Comparison of ENCODE assay signal across 17 cellular contexts in the genomic region with DNA sequence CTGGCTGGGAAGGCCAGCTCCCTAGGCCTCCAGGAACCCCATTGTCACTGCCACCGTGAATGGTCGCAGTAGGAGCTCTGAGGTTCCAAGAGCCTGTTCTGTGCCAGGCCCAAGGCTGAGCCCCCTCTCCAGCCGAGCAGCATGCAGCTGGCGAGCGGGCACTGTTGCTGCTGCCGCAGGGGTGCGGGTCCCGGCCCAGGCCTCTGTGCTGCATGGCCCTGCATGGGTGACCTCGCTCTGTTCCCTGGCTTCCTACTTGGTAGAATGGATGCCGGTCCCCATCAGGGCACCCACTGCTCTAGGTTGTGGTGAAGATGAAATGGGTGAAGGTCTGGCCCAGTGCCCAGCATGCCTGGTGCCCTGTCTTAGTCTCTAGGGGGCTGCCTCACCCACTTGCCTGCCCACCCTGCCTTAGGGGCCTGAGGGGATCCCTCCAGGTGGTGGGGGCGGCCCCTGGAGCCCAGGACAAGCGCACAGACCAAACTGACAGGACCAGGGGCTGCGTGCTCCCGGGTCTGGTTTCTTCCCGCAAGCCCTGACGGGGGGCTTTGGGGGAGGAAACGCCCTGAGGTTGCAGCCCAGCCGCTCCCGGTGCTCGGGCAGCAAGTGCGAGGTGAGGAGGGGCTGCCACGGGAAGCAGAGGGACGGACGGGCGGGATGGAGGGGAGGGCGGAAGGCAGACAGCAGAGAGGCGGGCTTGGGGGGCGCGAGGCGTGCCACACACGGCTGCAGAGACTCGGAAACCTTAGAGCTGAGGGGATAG.
"Had no signal": no experiment of that assay in that cellular context is flagged by ENCODE, and none has a peak within 500 bp of the region (broad histone marks: within the 10 kb centered on the region; RNA-seq: fewer than 3 reads in every experiment).

No MANE protein-coding gene starts in this region.

- H3K27me3 ChIP-seq: esophagus muscularis mucosa, ovary, upper lobe of left lung had no signal

- H3K9me3 ChIP-seq: esophagus muscularis mucosa, neutrophil, ovary, prostate gland, thoracic aorta, upper lobe of left lung had no signal

- H3K27ac Mint-ChIP-seq: activated T-helper 17 cell treated with anti-CD3 and anti-CD28 coated beads, Interleukin-2, amount 50 U/mL, for 72 hours; natural killer cell treated with Interleukin-12 subunit alpha and Interleukin-12 subunit beta and Interleukin-15 and Interleukin-18, amount 100 ng/mL, for 72 hours; T-helper 1 cell treated with Interleukin-12 subunit alpha and Interleukin-12 subunit beta and Interleukin-4 antibody, amounts not matched to agents 30 μg/mL and 1 μg/mL, for 36 hours had no signal

- ATAC-seq: activated T-helper 17 cell treated with anti-CD3 and anti-CD28 coated beads, Interleukin-2, amount 50 U/mL, for 72 hours; natural killer cell treated with Interleukin-12 subunit alpha and Interleukin-12 subunit beta and Interleukin-15 and Interleukin-18, amount 100 ng/mL, for 72 hours; WTC11 had no signal

- H3K4me1 Mint-ChIP-seq: WTC11 had no signal

- H3K36me3 ChIP-seq: ovary had no signal

- H3K27me3 Mint-ChIP-seq: activated naive CD8-positive, alpha-beta T cell treated with anti-CD3 and anti-CD28 coated beads for 36 hours; activated T-helper 17 cell treated with anti-CD3 and anti-CD28 coated beads, Interleukin-2, amount 50 U/mL, for 72 hours; natural killer cell treated with Interleukin-12 subunit alpha and Interleukin-12 subunit beta and Interleukin-15 and Interleukin-18, amount 100 ng/mL, for 72 hours had no signal

- H3K27ac ChIP-seq: coronary artery, esophagus muscularis mucosa, neutrophil, ovary, prostate gland, thoracic aorta, upper lobe of left lung had no signal

- H3K4me3 ChIP-seq: coronary artery, esophagus muscularis mucosa, ovary, prostate gland, thoracic aorta, upper lobe of left lung had no signal

- H3K9me3 Mint-ChIP-seq: activated naive CD8-positive, alpha-beta T cell treated with anti-CD3 and anti-CD28 coated beads for 36 hours; activated T-helper 17 cell treated with anti-CD3 and anti-CD28 coated beads, Interleukin-2, amount 50 U/mL, for 72 hours; natural killer cell treated with Interleukin-12 subunit alpha and Interleukin-12 subunit beta and Interleukin-15 and Interleukin-18, amount 100 ng/mL, for 72 hours; T-helper 1 cell treated with Interleukin-12 subunit alpha and Interleukin-12 subunit beta and Interleukin-4 antibody, amounts not matched to agents 30 μg/mL and 1 μg/mL, for 36 hours; WTC11 had no signal

- H3K4me1 ChIP-seq: prostate gland had no signal

- H3K4me3 Mint-ChIP-seq: activated naive CD8-positive, alpha-beta T cell treated with anti-CD3 and anti-CD28 coated beads for 36 hours; activated T-helper 17 cell treated with anti-CD3 and anti-CD28 coated beads, Interleukin-2, amount 50 U/mL, for 72 hours; natural killer cell treated with Interleukin-12 subunit alpha and Interleukin-12 subunit beta and Interleukin-15 and Interleukin-18, amount 100 ng/mL, for 72 hours; T-helper 1 cell treated with Interleukin-12 subunit alpha and Interleukin-12 subunit beta and Interleukin-4 antibody, amounts not matched to agents 30 μg/mL and 1 μg/mL, for 36 hours; WTC11 had no signal

- H3K36me3 Mint-ChIP-seq: natural killer cell treated with Interleukin-12 subunit alpha and Interleukin-12 subunit beta and Interleukin-15 and Interleukin-18, amount 100 ng/mL, for 72 hours had no signal

- DNase-seq: activated naive CD8-positive, alpha-beta T cell treated with anti-CD3 and anti-CD28 coated beads for 36 hours; activated T-cell treated with anti-CD3 and anti-CD28 coated beads, Interleukin-2, amount 50 U/mL, for 1 hour; cerebellar nuclear complex; glutamatergic neuron; hypothalamus; ovary; T1000 had no signal
